ENCODE assay signal across 1 cellular context in genomic region chr4:3823496-3824341, GRCh38.
TF ChIP-seq lines count a peak whose summit lies in the region.

No MANE protein-coding gene starts in this region.

TF ChIP-seq in H1, 55 proteins besides CTCF, POLR2A, EP300 and RAD21:
- no peak for TF ChIP-seq SAP30 (IDR thresholded peaks at IDR 0.05; ENCODE audit: insufficient read depth, insufficient replicate concordance, low read length)
- TF ChIP-seq SP4 (IDR thresholded peaks at IDR 0.05; ENCODE audit: low read length) = no peak
- TF ChIP-seq BACH1 (IDR thresholded peaks at IDR 0.05; ENCODE audit: low read length) = no peak
- no peak for TF ChIP-seq YY1 (IDR thresholded peaks at IDR 0.05; ENCODE audit: low read depth, low read length)
- no peak for TF ChIP-seq NANOG (IDR thresholded peaks at IDR 0.05; ENCODE audit: insufficient read depth, low read depth, low read length, poor library complexity, severe bottlenecking)
- no peak for TF ChIP-seq ASH2L (IDR thresholded peaks at IDR 0.05; ENCODE audit: low read length)
- TF ChIP-seq CHD1 (IDR thresholded peaks at IDR 0.05; ENCODE audit: low read depth, low read length) = no peak
- TF ChIP-seq CBX5 (IDR thresholded peaks at IDR 0.05; ENCODE audit: low read depth, low read length) = no peak
- TF ChIP-seq ZNF274 (IDR thresholded peaks at IDR 0.05; ENCODE audit: borderline replicate concordance, extremely low read depth, low read length) = no peak
- no peak for TF ChIP-seq HDAC2 (IDR thresholded peaks at IDR 0.05; ENCODE audit: borderline replicate concordance in 1 of 2, low read depth in 2 of 2, low read length in 2 of 2)
- TF ChIP-seq FOSL1 (IDR thresholded peaks at IDR 0.05; ENCODE audit: insufficient read depth, low read depth, low read length) = no peak
